16 cellular contexts compared by ENCODE assay signal in genomic region chr2:28582595-28582994, GRCh38.
"Had no signal": no experiment of that assay in that cellular context is flagged by ENCODE, and none has a peak within 500 bp of the region (broad histone marks: within the 10 kb centered on the region; RNA-seq: fewer than 3 reads in every experiment).

No MANE protein-coding gene starts in this region.

- H3K4me1 ChIP-seq: breast epithelium, right lobe of liver had no signal

- H3K27me3 ChIP-seq: breast epithelium, right lobe of liver, spleen, stomach, testis, upper lobe of left lung had no signal

- H3K27ac Mint-ChIP-seq: activated naive CD4-positive, alpha-beta T cell treated with anti-CD3 and anti-CD28 coated beads for 36 hours; activated naive CD8-positive, alpha-beta T cell treated with anti-CD3 and anti-CD28 coated beads, Interleukin-2, amount 50 U/mL, for 24 hours; nephron; T-helper 17 cell had no signal

- ATAC-seq: activated naive CD8-positive, alpha-beta T cell treated with anti-CD3 and anti-CD28 coated beads, Interleukin-2, amount 50 U/mL, for 24 hours; left ventricle myocardium superior; right lobe of liver; T-helper 17 cell had no signal

- H3K4me3 ChIP-seq: breast epithelium, right lobe of liver, spleen, stomach, testis, upper lobe of left lung had no signal

- DNase-seq: activated CD4-positive, alpha-beta T cell treated with anti-CD3 and anti-CD28 coated beads for 4 hours; activated CD8-positive, alpha-beta memory T cell treated with anti-CD3 and anti-CD28 coated beads for 24 hours; activated naive CD4-positive, alpha-beta T cell treated with anti-CD3 and anti-CD28 coated beads for 36 hours; activated naive CD8-positive, alpha-beta T cell treated with anti-CD3 and anti-CD28 coated beads, Interleukin-2, amount 50 U/mL, for 24 hours; kidney glomerular epithelial cell; left ventricle myocardium superior; mesendoderm; right lobe of liver; spleen; stomach; T-helper 17 cell; testis; WERI-Rb-1 had no signal

- H3K4me3 Mint-ChIP-seq: activated naive CD4-positive, alpha-beta T cell treated with anti-CD3 and anti-CD28 coated beads for 36 hours; activated naive CD8-positive, alpha-beta T cell treated with anti-CD3 and anti-CD28 coated beads, Interleukin-2, amount 50 U/mL, for 24 hours; nephron; T-helper 17 cell had no signal

- H3K9me3 ChIP-seq: breast epithelium, right lobe of liver, spleen, stomach, testis, upper lobe of left lung had no signal

- H3K27ac ChIP-seq: breast epithelium, right lobe of liver, spleen, testis, upper lobe of left lung, WERI-Rb-1 had no signal

- H3K9me3 Mint-ChIP-seq: activated naive CD4-positive, alpha-beta T cell treated with anti-CD3 and anti-CD28 coated beads for 36 hours; activated naive CD8-positive, alpha-beta T cell treated with anti-CD3 and anti-CD28 coated beads, Interleukin-2, amount 50 U/mL, for 24 hours; nephron had no signal

- H3K27me3 Mint-ChIP-seq: activated naive CD8-positive, alpha-beta T cell treated with anti-CD3 and anti-CD28 coated beads, Interleukin-2, amount 50 U/mL, for 24 hours; T-helper 17 cell had no signal

- H3K36me3 ChIP-seq: breast epithelium, right lobe of liver, spleen, stomach, upper lobe of left lung, WERI-Rb-1 had no signal
